25 cellular contexts compared by ENCODE assay signal in the genomic region with DNA sequence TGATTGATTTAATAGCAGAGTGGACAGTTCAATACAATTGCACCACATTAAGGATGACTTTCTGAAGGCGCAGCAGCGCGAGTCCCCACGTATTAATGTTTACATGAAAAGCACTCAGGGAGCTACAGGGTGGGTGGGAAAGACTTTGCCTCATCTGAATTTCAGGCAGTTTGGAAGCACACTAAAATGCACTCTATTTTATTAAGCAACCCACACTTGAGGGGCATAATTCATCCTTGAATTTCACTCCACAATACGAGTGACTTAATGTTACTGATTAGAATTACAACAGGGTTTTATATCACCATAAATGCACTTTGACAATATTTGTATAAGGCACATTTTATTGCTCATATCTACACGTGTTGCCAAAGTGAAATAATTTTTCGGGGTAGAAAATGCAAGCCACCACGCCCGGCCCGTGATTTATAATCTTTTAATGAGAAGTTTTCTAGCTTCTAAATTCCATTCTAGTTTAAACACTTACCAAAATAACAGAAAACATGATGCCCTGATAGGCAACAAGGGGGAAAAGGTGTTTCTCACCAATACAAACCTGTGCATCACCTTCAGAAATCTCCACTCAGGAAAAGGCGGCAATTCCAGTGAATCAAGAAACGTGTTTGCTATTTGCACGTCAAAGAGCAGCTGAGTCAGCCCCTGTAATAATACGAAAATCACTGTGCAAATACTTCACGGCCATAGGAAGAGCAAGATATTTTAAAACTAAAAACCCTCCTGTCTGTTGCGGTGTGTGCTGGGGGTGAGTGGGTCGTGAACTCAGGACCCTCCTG. TPM values are rescaled to one million over a fixed set of nuclear protein-coding genes. Genes with fewer than 3 reads are reported as not detected.
"Had no signal": no experiment of that assay in that cellular context is flagged by ENCODE, and none has a peak within 500 bp of the region (broad histone marks: within the 10 kb centered on the region; RNA-seq: fewer than 3 reads in every experiment).

No MANE protein-coding gene starts in this region.

- H3K27ac ChIP-seq: adrenal gland, coronary artery, esophagus muscularis mucosa, neutrophil, right lobe of liver, skin epidermis, stomach, suprapubic skin, tibial nerve had no signal

- H3K36me3 ChIP-seq: adrenal gland, esophagus muscularis mucosa, neutrophil, right lobe of liver, stomach, suprapubic skin, tibial nerve had no signal

- DNase-seq: activated B cell treated with CpG ODN at 0.5 μM for 24 hours; activated CD4-positive, alpha-beta T cell treated with anti-CD3 and anti-CD28 coated beads for 36 hours; activated CD4-positive, alpha-beta T cell treated with anti-CD3 and anti-CD28 coated beads, Interleukin-2, amount 50 U/mL, for 4 hours; activated CD8-positive, alpha-beta memory T cell treated with anti-CD3 and anti-CD28 coated beads for 24 hours; activated CD8-positive, alpha-beta memory T cell treated with anti-CD3 and anti-CD28 coated beads, Interleukin-2, amount 50 U/mL, for 4 hours; activated T-cell treated with anti-CD3 and anti-CD28 coated beads, Interleukin-2, amount 50 U/mL, for 24 hours; adrenal gland; cerebellar nuclear complex; hippocampal formation; left cardiac atrium; stimulated activated CD4-positive, alpha-beta T cell treated with anti-CD3 and anti-CD28 coated beads, Interleukin-2, amount 100 ng/mL, for 24 hours; stomach; T1000 had no signal

- H3K9me3 ChIP-seq: adrenal gland, esophagus muscularis mucosa, neutrophil, right lobe of liver, stomach, suprapubic skin had no signal

- H3K4me3 ChIP-seq: adrenal gland, coronary artery, esophagus muscularis mucosa, right lobe of liver, skin epidermis, stomach, suprapubic skin, tibial nerve had no signal

- H3K27me3 ChIP-seq: adrenal gland, right lobe of liver had no signal

- FAIRE-seq: astrocyte, frontal cortex had no signal

- ATAC-seq: activated CD4-positive, alpha-beta T cell treated with anti-CD3 and anti-CD28 coated beads for 36 hours; activated T-helper 17 cell treated with anti-CD3 and anti-CD28 coated beads, Interleukin-2, amount 50 U/mL, for 72 hours; stimulated activated memory B cell treated with anti-CD40 and anti-IgM and Interleukin-4, amounts not matched to agents 10 μg/mL and 1 μg/mL and 100 μg/mL, for 72 hours had no signal

- H3K4me1 ChIP-seq: adrenal gland, esophagus muscularis mucosa, right lobe of liver, stomach, suprapubic skin, tibial nerve had no signal

RNA-seq across cellular contexts. Expression of a gene that starts 40.5 kb away (rescaled TPM):
- polyA plus RNA-seq: urinary bladder had no signal
